In genomic region chr17:83010323-83011200, GRCh38 we compare ENCODE assay signal across 20 cellular contexts.
DNase-seq lines count a peak whose midpoint lies in the region; ATAC-seq and TF ChIP-seq lines count a peak whose summit lies in the region.
"Had no signal": no experiment of that assay in that cellular context is flagged by ENCODE, and none has a peak within 500 bp of the region (broad histone marks: within the 10 kb centered on the region; RNA-seq: fewer than 3 reads in every experiment).

No MANE protein-coding gene starts in this region.

- H3K9me3 ChIP-seq in SK-N-SH: no peaks in the 10 kb centered on the region
- no peaks in the 10 kb centered on the region for H3K9me3 ChIP-seq in NT2/D1 (ENCODE audit: insufficient read depth, low read length)
- no peaks in the 10 kb centered on the region for H3K9me3 ChIP-seq in left lung
- H3K9me3 ChIP-seq in upper lobe of right lung: no peaks in the 10 kb centered on the region
- H3K9me3 ChIP-seq: A549, heart right ventricle had no signal

- peak; percentile 33 for DNase-seq in SK-N-SH
- DNase-seq in NT2/D1 (ENCODE audit: low read depth, low spot score): no peak
- DNase-seq in left lung: peak in 1 of 2 donors; percentile 72
- no peak for DNase-seq in upper lobe of right lung
- no peak for DNase-seq in NCI-H146 treated with DMSO at 0.1 percent for 48 hours (lab: John Stamatoyannopoulos, UW; ENCODE audit: unreplicated experiment)
- no peak for DNase-seq in T-helper 1 cell
- no peak for DNase-seq in Kasumi-1 (lab: John Stamatoyannopoulos, UW)
- DNase-seq: activated CD4-positive, alpha-beta T cell treated with anti-CD3 and anti-CD28 coated beads for 4 hours; activated T-cell treated with anti-CD3 and anti-CD28 coated beads, Interleukin-2, amount 50 U/mL, for 4 hours; COR-L47; heart right ventricle; Karpas-422; left cardiac atrium; naive thymus-derived CD4-positive, alpha-beta T cell; NCI-H1694 treated with DMSO at 0.1 percent for 48 hours; NCI-H524 treated with DMSO at 0.1 percent for 48 hours had no signal

- H3K9ac ChIP-seq in SK-N-SH: no peak overlapping the region
- peak overlapping the region; percentile 71 for H3K9ac ChIP-seq in NT2/D1 (ENCODE audit: insufficient read length, low read depth)

- CTCF ChIA-PET in SK-N-SH (lab: Yijun Ruan, JAX): interaction anchor here (0.5 to 1.3 kb wide), 2 partner anchors 96 to 134 kb away, joined by 3 read pairs; no protein-coding TSS in a partner anchor

- no peak for TF ChIP-seq EP300 in SK-N-SH (IDR thresholded peaks at IDR 0.05; ENCODE audit: borderline replicate concordance in 1 of 2, low read depth in 1 of 2, low read length in 1 of 2)

- POLR2A ChIA-PET in SK-N-SH (lab: Yijun Ruan, JAX): no interaction called here

- intact Hi-C loops in left lung (cut with DNase I): no loop called here
- intact Hi-C loops in upper lobe of right lung (cut with DNase I): no loop called here

- no peaks in the 10 kb centered on the region for H3K9me2 ChIP-seq in SK-N-SH

- no peaks in the 10 kb centered on the region for H3F3A ChIP-seq in SK-N-SH (replicated peaks; ENCODE audit: insufficient read depth)

- TF ChIP-seq CTCF in SK-N-SH (IDR thresholded peaks at IDR 0.05): no peak
- no peak for TF ChIP-seq CTCF in left lung (IDR thresholded peaks at IDR 0.05)
- no peak for TF ChIP-seq CTCF in upper lobe of right lung (IDR thresholded peaks at IDR 0.05)

- no peaks in the 10 kb centered on the region for H3K79me2 ChIP-seq in SK-N-SH (ENCODE audit: insufficient read depth)

- peaks cover 0 to 7% of the 10 kb centered on the region in 2 experiments for H3K36me3 ChIP-seq in SK-N-SH (replicated peaks in 1 of 2; ENCODE audit: control insufficient read depth in 1 of 2, insufficient read depth in 2 of 2, low read length in 1 of 2)
- peaks cover 14% of the 10 kb centered on the region for H3K36me3 ChIP-seq in NT2/D1 (ENCODE audit: insufficient read depth, insufficient read length, low read length)
- peaks cover 0 to 17% of the 10 kb centered on the region in 2 donors for H3K36me3 ChIP-seq in left lung
- H3K36me3 ChIP-seq in upper lobe of right lung: no peaks in the 10 kb centered on the region

- H3K4me1 ChIP-seq in SK-N-SH (ENCODE audit: control insufficient read depth in 1 of 2, insufficient read depth in 2 of 2, low read depth in 1 of 2, low read length in 1 of 2) (no peaks in the 10 kb centered on the region; a peak in 1 of 4 replicates), NT2/D1 (ENCODE audit: insufficient read depth, insufficient read length) (peaks cover 30% of the 10 kb centered on the region), left lung (peaks cover 5 to 10% of the 10 kb centered on the region in 2 donors), upper lobe of right lung (no peaks in the 10 kb centered on the region)
- H3K4me1 ChIP-seq: A549 had no signal

- H3K27me3 ChIP-seq in SK-N-SH (ENCODE audit: insufficient read depth): no peaks in the 10 kb centered on the region
- no peaks in the 10 kb centered on the region for H3K27me3 ChIP-seq in NT2/D1 (ENCODE audit: insufficient read depth, insufficient read length)
- H3K27me3 ChIP-seq in left lung: no peaks in the 10 kb centered on the region
- no peaks in the 10 kb centered on the region for H3K27me3 ChIP-seq in upper lobe of right lung
- H3K27me3 ChIP-seq: heart right ventricle had no signal

- no peak overlapping the region for H3K27ac ChIP-seq in SK-N-SH (ENCODE audit: low read depth in 2 of 2, low read length in 1 of 2)
- H3K27ac ChIP-seq in left lung: no peak overlapping the region
- H3K27ac ChIP-seq in upper lobe of right lung: no peak overlapping the region
- H3K27ac ChIP-seq: A549, epithelial cell of prostate, heart right ventricle, RWPE1 had no signal

- no peak for ATAC-seq in SK-N-SH treated with all-trans-retinoic acid at 6 μM for 48 hours
- ATAC-seq in left lung: peak; percentile 93
- peak; percentile 86 for ATAC-seq in upper lobe of right lung
- ATAC-seq: activated T-cell treated with anti-CD3 and anti-CD28 coated beads, Interleukin-2, amount 50 U/mL, for 4 hours; heart right ventricle; left cardiac atrium; naive thymus-derived CD4-positive, alpha-beta T cell had no signal

- no peak overlapping the region for H3K4me3 ChIP-seq in SK-N-SH (ENCODE audit: low read depth in 2 of 2, low read length in 1 of 2)
- H3K4me3 ChIP-seq in NT2/D1 (ENCODE audit: insufficient read length, low read depth): no peak overlapping the region
- no peak overlapping the region for H3K4me3 ChIP-seq in left lung
- H3K4me3 ChIP-seq in upper lobe of right lung: no peak overlapping the region
- H3K4me3 ChIP-seq: A549, heart right ventricle had no signal

- no peak for TF ChIP-seq RAD21 in SK-N-SH (IDR thresholded peaks at IDR 0.05; ENCODE audit: low read length)

- no peak overlapping the region for H2AFZ ChIP-seq in SK-N-SH (ENCODE audit: low read depth)

- no peak overlapping the region for H3K4me2 ChIP-seq in SK-N-SH
- H3K4me2 ChIP-seq: A549 had no signal

- H4K20me1 ChIP-seq in SK-N-SH (ENCODE audit: insufficient read depth): no peaks in the 10 kb centered on the region

- WGBS in SK-N-SH (ENCODE audit: low lambda C conversion rate): 86% methylated on average over 24 of the region's 32 CpGs

TF ChIP-seq in SK-N-SH, 30 proteins besides CTCF, POLR2A, EP300 and RAD21:
- TF ChIP-seq FOSL2 (IDR thresholded peaks at IDR 0.05; ENCODE audit: borderline replicate concordance, low read depth): no peak
- no peak for TF ChIP-seq FOXM1 (IDR thresholded peaks at IDR 0.05; ENCODE audit: low read depth)
- no peak for TF ChIP-seq ZBTB33 (IDR thresholded peaks at IDR 0.05; ENCODE audit: borderline replicate concordance, low read depth)
- TF ChIP-seq FOXJ3 (CRISPR knock-in tag; IDR thresholded peaks at IDR 0.05): no peak
- no peak for TF ChIP-seq NRF1 (IDR thresholded peaks at IDR 0.05; ENCODE audit: low read depth, low read length)
TF ChIP-seq in SK-N-SH: peak in this region for 0.

TF ChIP-seq in SK-N-SH treated with all-trans-retinoic acid at 6 μM for 48 hours, 23 proteins besides CTCF, POLR2A, EP300 and RAD21:
- TF ChIP-seq ZNF70 (CRISPR knock-in tag; IDR thresholded peaks at IDR 0.05): no peak
- TF ChIP-seq ZFP30 (CRISPR knock-in tag; IDR thresholded peaks at IDR 0.05): no peak
- TF ChIP-seq TSHZ2 (CRISPR knock-in tag; IDR thresholded peaks at IDR 0.05): no peak
- TF ChIP-seq CSDC2 (CRISPR knock-in tag; IDR thresholded peaks at IDR 0.05): no peak
- TF ChIP-seq TOX (CRISPR knock-in tag; IDR thresholded peaks at IDR 0.05; ENCODE audit: borderline replicate concordance): no peak
